ENCODE assay signal across 2 cellular contexts in the genomic region with DNA sequence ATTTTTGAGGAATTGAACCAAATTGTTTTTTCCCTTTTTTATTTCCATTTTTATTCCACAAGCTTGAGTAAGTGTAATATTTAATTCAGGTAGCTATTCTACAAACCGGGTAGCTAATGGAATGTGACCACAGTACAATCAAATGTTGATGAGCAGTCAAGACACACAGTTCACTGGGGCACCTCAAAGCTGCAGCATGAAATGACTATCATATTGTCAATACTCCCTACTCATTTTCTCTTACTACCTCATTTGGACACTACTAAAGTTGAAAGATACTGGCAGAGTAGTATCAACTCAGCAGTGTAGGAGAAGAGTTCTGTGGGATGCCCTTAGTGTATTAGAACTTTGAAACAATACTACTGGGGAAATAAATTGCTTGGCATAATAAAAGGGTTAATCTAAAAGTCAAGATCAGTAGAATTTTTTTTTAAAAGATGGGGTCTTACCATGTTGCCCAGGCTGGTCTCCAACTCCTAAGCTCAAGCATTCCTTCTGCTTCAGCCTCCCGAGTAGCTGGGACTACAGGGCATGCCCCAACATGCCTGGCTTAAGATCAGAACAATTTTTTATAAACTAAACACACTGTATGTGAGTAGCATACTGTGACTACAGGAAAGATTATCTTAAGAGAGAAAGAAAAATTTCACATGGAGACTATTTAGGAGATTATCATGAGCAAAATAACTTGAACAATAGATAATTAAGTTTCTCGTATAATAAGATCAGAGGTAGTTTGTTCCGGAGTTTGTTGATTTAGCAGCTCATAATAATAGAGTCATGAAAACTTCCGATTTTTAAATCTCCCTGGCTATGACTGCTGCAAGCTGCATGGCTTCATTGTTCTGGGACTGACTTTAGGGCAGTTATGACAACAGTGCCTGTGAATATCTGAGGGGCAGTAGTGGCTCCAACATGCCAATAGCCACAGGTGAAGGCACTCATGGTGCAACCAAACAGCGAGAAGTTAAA.
TF ChIP-seq lines count a peak whose summit lies in the region.

No MANE protein-coding gene starts in this region.

TF ChIP-seq in HCT116, 20 proteins besides CTCF, POLR2A, EP300 and RAD21:
- TF ChIP-seq JUND (IDR thresholded peaks at IDR 0.05): no peak
- TF ChIP-seq, protein P1, sequence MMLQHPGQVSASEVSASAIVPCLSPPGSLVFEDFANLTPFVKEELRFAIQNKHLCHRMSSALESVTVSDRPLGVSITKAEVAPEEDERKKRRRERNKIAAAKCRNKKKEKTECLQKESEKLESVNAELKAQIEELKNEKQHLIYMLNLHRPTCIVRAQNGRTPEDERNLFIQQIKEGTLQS (IDR thresholded peaks at IDR 0.05): no peak
- TF ChIP-seq CBX3 (IDR thresholded peaks at IDR 0.05; ENCODE audit: low read depth): no peak
- TF ChIP-seq SP1 (IDR thresholded peaks at IDR 0.05; ENCODE audit: low read depth): no peak
- no peak for TF ChIP-seq POLR2AphosphoS5 (IDR thresholded peaks at IDR 0.05; ENCODE audit: low read depth, low read length)
- no peak for TF ChIP-seq ZFX (IDR thresholded peaks at IDR 0.05)
- TF ChIP-seq SIN3A (IDR thresholded peaks at IDR 0.05; ENCODE audit: low read depth): no peak
- no peak for TF ChIP-seq EZH2phosphoT487 (IDR thresholded peaks at IDR 0.05; ENCODE audit: borderline replicate concordance)
- TF ChIP-seq, protein P2, sequence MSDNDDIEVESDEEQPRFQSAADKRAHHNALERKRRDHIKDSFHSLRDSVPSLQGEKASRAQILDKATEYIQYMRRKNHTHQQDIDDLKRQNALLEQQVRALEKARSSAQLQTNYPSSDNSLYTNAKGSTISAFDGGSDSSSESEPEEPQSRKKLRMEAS (IDR thresholded peaks at IDR 0.05): no peak
- no peak for TF ChIP-seq ZNF274 (IDR thresholded peaks at IDR 0.05; ENCODE audit: low read depth, low read length)

TF ChIP-seq in H1, 55 proteins besides CTCF, POLR2A, EP300 and RAD21:
- TF ChIP-seq EGR1 (IDR thresholded peaks at IDR 0.05; ENCODE audit: borderline replicate concordance, low read depth, low read length) (no peak), RFX5 (IDR thresholded peaks at IDR 0.05; ENCODE audit: borderline replicate concordance, low read depth, low read length) (no peak), NRF1 (IDR thresholded peaks at IDR 0.05; ENCODE audit: low read depth, low read length) (no peak), EZH2 (IDR thresholded peaks at IDR 0.05; ENCODE audit: low read depth, low read length, severe bottlenecking) (no peak), TEAD4 (IDR thresholded peaks at IDR 0.05; ENCODE audit: low read depth, low read length) (no peak), ASH2L (IDR thresholded peaks at IDR 0.05; ENCODE audit: low read length) (no peak), YY1 (IDR thresholded peaks at IDR 0.05; ENCODE audit: low read depth, low read length) (no peak), GTF2F1 (IDR thresholded peaks at IDR 0.05; ENCODE audit: borderline replicate concordance, low read depth, low read length) (no peak), TAF7 (optimal IDR thresholded peaks at IDR 0.05; ENCODE audit: borderline replicate concordance, low read depth, low read length) (no peak), KDM4A (IDR thresholded peaks at IDR 0.05; ENCODE audit: low read depth, low read length, severe bottlenecking) (no peak), SP2 (IDR thresholded peaks at IDR 0.05; ENCODE audit: low read length) (no peak)
